1 cellular context compared by ENCODE assay signal in the genomic region with DNA sequence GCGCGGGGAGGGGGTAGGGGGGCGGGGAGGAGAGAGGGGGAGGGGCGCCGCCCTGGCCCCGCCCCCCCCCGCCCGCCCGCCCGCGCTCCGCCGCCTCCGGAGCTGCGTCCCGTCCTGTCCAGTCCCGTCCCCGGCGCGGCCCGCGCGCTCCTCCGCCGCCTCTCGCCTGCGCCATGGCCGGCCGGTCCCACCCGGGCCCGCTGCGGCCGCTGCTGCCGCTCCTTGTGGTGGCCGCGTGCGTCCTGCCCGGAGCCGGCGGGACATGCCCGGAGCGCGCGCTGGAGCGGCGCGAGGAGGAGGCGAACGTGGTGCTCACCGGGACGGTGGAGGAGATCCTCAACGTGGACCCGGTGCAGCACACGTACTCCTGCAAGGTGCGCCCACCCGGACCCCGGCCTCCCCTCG.
TF ChIP-seq lines count a peak whose summit lies in the region.

A gene (plus strand): TSS at position 121 of the 405 bp plus-strand sequence. CDS start 53 bp downstream, at position 174.

TF ChIP-seq in K562, 482 proteins besides CTCF, POLR2A, EP300 and RAD21 (continued from another document and continues in another):
- TF ChIP-seq, protein P1, sequence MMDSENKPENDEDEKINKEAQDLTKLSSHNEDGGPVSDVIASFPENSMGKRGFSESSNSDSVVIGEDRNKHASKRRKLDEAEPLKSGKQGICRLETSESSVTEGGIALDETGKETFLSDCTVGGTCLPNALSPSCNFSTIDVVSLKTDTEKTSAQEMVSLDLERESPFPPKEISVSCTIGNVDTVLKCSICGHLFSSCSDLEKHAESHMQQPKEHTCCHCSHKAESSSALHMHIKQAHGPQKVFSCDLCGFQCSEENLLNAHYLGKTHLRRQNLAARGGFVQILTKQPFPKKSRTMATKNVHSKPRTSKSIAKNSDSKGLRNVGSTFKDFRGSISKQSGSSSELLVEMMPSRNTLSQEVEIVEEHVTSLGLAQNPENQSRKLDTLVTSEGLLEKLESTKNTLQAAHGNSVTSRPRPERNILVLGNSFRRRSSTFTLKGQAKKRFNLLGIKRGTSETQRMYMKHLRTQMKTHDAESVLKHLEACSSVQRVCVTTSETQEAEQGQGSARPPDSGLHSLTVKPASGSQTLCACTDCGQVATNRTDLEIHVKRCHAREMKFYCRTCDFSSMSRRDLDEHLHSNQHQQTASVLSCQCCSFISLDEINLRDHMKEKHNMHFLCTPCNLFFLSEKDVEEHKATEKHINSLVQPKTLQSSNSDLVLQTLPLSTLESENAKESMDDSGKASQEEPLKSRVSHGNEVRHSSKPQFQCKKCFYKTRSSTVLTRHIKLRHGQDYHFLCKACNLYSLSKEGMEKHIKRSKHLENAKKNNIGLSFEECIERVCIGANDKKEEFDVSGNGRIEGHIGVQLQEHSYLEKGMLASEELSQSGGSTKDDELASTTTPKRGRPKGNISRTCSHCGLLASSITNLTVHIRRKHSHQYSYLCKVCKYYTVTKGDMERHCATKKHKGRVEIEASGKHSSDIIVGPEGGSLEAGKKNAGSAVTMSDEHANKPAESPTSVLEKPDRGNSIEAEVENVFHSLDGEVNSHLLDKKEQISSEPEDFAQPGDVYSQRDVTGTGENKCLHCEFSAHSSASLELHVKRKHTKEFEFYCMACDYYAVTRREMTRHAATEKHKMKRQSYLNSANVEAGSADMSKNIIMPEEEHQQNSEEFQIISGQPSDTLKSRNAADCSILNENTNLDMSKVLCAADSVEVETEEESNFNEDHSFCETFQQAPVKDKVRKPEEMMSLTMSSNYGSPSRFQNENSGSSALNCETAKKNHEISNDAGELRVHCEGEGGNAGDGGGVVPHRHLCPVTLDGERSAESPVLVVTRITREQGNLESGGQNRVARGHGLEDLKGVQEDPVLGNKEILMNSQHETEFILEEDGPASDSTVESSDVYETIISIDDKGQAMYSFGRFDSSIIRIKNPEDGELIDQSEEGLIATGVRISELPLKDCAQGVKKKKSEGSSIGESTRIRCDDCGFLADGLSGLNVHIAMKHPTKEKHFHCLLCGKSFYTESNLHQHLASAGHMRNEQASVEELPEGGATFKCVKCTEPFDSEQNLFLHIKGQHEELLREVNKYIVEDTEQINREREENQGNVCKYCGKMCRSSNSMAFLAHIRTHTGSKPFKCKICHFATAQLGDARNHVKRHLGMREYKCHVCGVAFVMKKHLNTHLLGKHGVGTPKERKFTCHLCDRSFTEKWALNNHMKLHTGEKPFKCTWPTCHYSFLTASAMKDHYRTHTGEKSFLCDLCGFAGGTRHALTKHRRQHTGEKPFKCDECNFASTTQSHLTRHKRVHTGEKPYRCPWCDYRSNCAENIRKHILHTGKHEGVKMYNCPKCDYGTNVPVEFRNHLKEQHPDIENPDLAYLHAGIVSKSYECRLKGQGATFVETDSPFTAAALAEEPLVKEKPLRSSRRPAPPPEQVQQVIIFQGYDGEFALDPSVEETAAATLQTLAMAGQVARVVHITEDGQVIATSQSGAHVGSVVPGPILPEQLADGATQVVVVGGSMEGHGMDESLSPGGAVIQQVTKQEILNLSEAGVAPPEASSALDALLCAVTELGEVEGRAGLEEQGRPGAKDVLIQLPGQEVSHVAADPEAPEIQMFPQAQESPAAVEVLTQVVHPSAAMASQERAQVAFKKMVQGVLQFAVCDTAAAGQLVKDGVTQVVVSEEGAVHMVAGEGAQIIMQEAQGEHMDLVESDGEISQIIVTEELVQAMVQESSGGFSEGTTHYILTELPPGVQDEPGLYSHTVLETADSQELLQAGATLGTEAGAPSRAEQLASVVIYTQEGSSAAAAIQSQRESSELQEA (IDR thresholded peaks at IDR 0.05; ENCODE audit: low read depth): no peak
- TF ChIP-seq POLR2G (IDR thresholded peaks at IDR 0.05; ENCODE audit: low read depth, low read length) (peak; percentile 80), CBX2 (IDR thresholded peaks at IDR 0.05; ENCODE audit: insufficient read depth, low read length, poor library complexity, severe bottlenecking) (no peak), ZC3H4 (CRISPR knock-in tag; IDR thresholded peaks at IDR 0.05; ENCODE audit: borderline replicate concordance) (no peak), ETV1 (tag; conservative IDR thresholded peaks at IDR 0.05; ENCODE audit: low read depth) (no peak), MEF2D (tag; conservative IDR thresholded peaks at IDR 0.05; ENCODE audit: low read depth) (no peak), NELFE (IDR thresholded peaks at IDR 0.05; ENCODE audit: insufficient read depth, insufficient read length) (no peak), CTBP1 (IDR thresholded peaks at IDR 0.05; ENCODE audit: borderline replicate concordance) (peak; percentile 74; the same call in 1 of the 2 replicates), BDP1 (IDR thresholded peaks at IDR 0.05; ENCODE audit: insufficient read depth, insufficient read length) (no peak), TCF3 (CRISPR knock-in tag; IDR thresholded peaks at IDR 0.05) (no peak), NRF1 (conservative IDR thresholded peaks at IDR 0.05 in 1 of 2, IDR thresholded peaks at IDR 0.05 in 1 of 2) (peak in 1 of 2 experiments; percentile 21; a peak in 2 of 4 replicates), SMAD1 (IDR thresholded peaks at IDR 0.05; ENCODE audit: low read depth, low read length, partially characterized antibody) (no peak), RCOR1 (IDR thresholded peaks at IDR 0.05; ENCODE audit: borderline replicate concordance in 1 of 2, low read depth in 2 of 2, low read length in 2 of 2) (no peak), ZFPM2 (CRISPR knock-in tag; IDR thresholded peaks at IDR 0.05) (no peak), SIN3A (IDR thresholded peaks at IDR 0.05; ENCODE audit: borderline replicate concordance in 2 of 2, control insufficient read depth in 1 of 2, low read depth in 2 of 2, low read length in 2 of 2) (peak in 1 of 2 experiments; percentile 53; a peak in 2 of 4 replicates), SAP30 (IDR thresholded peaks at IDR 0.05; ENCODE audit: borderline replicate concordance, insufficient read depth, low read depth, low read length, poor library complexity, severe bottlenecking) (peak; percentile 77), ZNF253 (CRISPR knock-in tag; conservative IDR thresholded peaks at IDR 0.05) (no peak), RBM39 (optimal IDR thresholded peaks at IDR 0.05; ENCODE audit: low read depth, low read length) (no peak), CXXC5 (CRISPR knock-in tag; IDR thresholded peaks at IDR 0.05) (peak; percentile 27), SP1 (CRISPR knock-in tag; IDR thresholded peaks at IDR 0.05) (no peak), TFAM (CRISPR knock-in tag; conservative IDR thresholded peaks at IDR 0.05) (no peak), BMI1 (IDR thresholded peaks at IDR 0.05; ENCODE audit: low read length) (no peak), FIP1L1 (IDR thresholded peaks at IDR 0.05; ENCODE audit: low read depth, low read length, poor library complexity, severe bottlenecking) (no peak), SLC30A9 (CRISPR knock-in tag; IDR thresholded peaks at IDR 0.05) (no peak), ZNF57 (CRISPR knock-in tag; IDR thresholded peaks at IDR 0.05) (no peak), ZZZ3 (IDR thresholded peaks at IDR 0.05) (no peak), TAF7 (tag; IDR thresholded peaks at IDR 0.05) (no peak), TEAD4 (IDR thresholded peaks at IDR 0.05; ENCODE audit: low read length) (no peak), TEAD4 (CRISPR knock-in tag; IDR thresholded peaks at IDR 0.05; ENCODE audit: borderline replicate concordance) (no peak), NONO (IDR thresholded peaks at IDR 0.05; ENCODE audit: low read depth in 2 of 2, low read length in 1 of 2) (peak in 1 of 2 experiments; percentile 83; a peak in 2 of 4 replicates)
- TF ChIP-seq, protein P2, sequence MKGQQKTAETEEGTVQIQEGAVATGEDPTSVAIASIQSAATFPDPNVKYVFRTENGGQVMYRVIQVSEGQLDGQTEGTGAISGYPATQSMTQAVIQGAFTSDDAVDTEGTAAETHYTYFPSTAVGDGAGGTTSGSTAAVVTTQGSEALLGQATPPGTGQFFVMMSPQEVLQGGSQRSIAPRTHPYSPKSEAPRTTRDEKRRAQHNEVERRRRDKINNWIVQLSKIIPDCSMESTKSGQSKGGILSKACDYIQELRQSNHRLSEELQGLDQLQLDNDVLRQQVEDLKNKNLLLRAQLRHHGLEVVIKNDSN (CRISPR knock-in tag; IDR thresholded peaks at IDR 0.05): no peak
- TF ChIP-seq, protein P3, sequence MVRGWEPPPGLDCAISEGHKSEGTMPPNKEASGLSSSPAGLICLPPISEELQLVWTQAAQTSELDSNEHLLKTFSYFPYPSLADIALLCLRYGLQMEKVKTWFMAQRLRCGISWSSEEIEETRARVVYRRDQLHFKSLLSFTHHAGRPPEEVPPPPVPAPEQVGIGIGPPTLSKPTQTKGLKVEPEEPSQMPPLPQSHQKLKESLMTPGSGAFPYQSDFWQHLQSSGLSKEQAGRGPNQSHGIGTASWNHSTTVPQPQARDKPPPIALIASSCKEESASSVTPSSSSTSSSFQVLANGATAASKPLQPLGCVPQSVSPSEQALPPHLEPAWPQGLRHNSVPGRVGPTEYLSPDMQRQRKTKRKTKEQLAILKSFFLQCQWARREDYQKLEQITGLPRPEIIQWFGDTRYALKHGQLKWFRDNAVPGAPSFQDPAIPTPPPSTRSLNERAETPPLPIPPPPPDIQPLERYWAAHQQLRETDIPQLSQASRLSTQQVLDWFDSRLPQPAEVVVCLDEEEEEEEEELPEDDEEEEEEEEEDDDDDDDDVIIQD (CRISPR knock-in tag; IDR thresholded peaks at IDR 0.05): no peak
- TF ChIP-seq, protein P4, sequence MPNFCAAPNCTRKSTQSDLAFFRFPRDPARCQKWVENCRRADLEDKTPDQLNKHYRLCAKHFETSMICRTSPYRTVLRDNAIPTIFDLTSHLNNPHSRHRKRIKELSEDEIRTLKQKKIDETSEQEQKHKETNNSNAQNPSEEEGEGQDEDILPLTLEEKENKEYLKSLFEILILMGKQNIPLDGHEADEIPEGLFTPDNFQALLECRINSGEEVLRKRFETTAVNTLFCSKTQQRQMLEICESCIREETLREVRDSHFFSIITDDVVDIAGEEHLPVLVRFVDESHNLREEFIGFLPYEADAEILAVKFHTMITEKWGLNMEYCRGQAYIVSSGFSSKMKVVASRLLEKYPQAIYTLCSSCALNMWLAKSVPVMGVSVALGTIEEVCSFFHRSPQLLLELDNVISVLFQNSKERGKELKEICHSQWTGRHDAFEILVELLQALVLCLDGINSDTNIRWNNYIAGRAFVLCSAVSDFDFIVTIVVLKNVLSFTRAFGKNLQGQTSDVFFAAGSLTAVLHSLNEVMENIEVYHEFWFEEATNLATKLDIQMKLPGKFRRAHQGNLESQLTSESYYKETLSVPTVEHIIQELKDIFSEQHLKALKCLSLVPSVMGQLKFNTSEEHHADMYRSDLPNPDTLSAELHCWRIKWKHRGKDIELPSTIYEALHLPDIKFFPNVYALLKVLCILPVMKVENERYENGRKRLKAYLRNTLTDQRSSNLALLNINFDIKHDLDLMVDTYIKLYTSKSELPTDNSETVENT (CRISPR knock-in tag; IDR thresholded peaks at IDR 0.05): peak; percentile 64
- TF ChIP-seq, protein P5, sequence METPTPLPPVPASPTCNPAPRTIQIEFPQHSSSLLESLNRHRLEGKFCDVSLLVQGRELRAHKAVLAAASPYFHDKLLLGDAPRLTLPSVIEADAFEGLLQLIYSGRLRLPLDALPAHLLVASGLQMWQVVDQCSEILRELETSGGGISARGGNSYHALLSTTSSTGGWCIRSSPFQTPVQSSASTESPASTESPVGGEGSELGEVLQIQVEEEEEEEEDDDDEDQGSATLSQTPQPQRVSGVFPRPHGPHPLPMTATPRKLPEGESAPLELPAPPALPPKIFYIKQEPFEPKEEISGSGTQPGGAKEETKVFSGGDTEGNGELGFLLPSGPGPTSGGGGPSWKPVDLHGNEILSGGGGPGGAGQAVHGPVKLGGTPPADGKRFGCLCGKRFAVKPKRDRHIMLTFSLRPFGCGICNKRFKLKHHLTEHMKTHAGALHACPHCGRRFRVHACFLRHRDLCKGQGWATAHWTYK (CRISPR knock-in tag; IDR thresholded peaks at IDR 0.05): no peak
- TF ChIP-seq, protein P6, sequence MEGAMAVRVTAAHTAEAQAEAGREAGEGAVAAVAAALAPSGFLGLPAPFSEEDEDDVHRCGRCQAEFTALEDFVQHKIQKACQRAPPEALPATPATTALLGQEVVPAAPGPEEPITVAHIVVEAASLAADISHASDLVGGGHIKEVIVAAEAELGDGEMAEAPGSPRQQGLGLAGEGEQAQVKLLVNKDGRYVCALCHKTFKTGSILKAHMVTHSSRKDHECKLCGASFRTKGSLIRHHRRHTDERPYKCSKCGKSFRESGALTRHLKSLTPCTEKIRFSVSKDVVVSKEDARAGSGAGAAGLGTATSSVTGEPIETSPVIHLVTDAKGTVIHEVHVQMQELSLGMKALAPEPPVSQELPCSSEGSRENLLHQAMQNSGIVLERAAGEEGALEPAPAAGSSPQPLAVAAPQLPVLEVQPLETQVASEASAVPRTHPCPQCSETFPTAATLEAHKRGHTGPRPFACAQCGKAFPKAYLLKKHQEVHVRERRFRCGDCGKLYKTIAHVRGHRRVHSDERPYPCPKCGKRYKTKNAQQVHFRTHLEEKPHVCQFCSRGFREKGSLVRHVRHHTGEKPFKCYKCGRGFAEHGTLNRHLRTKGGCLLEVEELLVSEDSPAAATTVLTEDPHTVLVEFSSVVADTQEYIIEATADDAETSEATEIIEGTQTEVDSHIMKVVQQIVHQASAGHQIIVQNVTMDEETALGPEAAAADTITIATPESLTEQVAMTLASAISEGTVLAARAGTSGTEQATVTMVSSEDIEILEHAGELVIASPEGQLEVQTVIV (CRISPR knock-in tag; IDR thresholded peaks at IDR 0.05; ENCODE audit: borderline replicate concordance): no peak
- TF ChIP-seq, protein P7, sequence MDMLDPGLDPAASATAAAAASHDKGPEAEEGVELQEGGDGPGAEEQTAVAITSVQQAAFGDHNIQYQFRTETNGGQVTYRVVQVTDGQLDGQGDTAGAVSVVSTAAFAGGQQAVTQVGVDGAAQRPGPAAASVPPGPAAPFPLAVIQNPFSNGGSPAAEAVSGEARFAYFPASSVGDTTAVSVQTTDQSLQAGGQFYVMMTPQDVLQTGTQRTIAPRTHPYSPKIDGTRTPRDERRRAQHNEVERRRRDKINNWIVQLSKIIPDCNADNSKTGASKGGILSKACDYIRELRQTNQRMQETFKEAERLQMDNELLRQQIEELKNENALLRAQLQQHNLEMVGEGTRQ (CRISPR knock-in tag; IDR thresholded peaks at IDR 0.05): no peak
